Comparison of ENCODE assay signal across 1 cellular context in genomic region chr2:47035615-47036488, GRCh38.
TF ChIP-seq lines count a peak whose summit lies in the region.

No MANE protein-coding gene starts in this region.

TF ChIP-seq in GM23338, 12 proteins besides CTCF, POLR2A, EP300 and RAD21 (continued from another document):
- TF ChIP-seq ZNF462 (CRISPR knock-in tag; IDR thresholded peaks at IDR 0.05) = no peak
- TF ChIP-seq POLR2AphosphoS5 (IDR thresholded peaks at IDR 0.05; ENCODE audit: low read depth) = no peak
- no peak for TF ChIP-seq REST (IDR thresholded peaks at IDR 0.05; ENCODE audit: unreplicated experiment)
- TF ChIP-seq CREB1 (CRISPR knock-in tag; IDR thresholded peaks at IDR 0.05; ENCODE audit: low read depth) = no peak
- TF ChIP-seq JUNB (IDR thresholded peaks at IDR 0.05; ENCODE audit: unreplicated experiment) = no peak
- TF ChIP-seq ZNF331 (CRISPR knock-in tag; IDR thresholded peaks at IDR 0.05; ENCODE audit: low read depth) = no peak
